ENCODE assay signal across 1 cellular context in the genomic region with DNA sequence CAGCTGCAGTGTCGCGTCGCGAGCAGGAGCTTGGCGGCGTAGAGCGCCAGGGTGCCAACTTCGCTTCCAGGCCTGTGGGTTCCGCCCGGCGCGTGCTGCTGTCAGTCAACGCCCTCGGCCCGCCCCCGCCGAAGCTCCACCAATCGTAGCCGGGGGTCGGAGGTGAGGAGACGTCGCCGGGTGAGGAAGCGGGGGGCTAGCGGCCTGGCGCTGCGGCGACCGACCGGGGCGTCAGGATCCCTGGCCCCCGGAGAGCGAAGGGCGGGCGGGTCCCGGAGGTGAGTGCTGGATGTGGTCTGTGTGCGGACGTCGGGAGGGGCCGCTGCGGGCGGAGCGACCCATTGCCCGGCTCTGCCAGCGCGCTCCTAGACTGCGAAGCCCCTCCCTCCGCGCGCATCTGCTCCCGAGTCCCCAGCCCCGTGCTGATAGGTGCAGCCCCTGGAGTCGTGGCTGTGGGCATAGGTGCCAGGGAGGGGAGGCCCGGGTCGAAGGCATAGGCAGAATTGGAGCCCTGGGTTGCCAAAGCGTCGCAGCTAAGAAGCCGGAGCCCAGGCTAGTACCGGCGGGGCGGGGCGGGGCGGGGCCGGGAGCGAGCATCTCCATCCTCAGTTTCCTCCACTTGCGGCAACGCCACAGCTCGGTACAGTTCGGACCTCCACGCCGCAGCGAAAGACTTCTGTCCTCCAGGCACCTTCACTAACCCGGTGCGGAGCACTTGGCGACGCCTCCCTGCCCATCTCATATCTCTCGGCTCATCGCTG.
A peak's percentile ranks its signal among the peaks of the same experiment; 100 is the strongest.
TF ChIP-seq lines count a peak whose summit lies in the region.

NXPE3 (plus strand) TSS at position 165 of the 761 bp plus-strand sequence. CDS start 6,386 bp downstream, outside the sequence.

TF ChIP-seq in H1, 55 proteins besides CTCF, POLR2A, EP300 and RAD21 (continued from another document):
- TF ChIP-seq ZNF274 (IDR thresholded peaks at IDR 0.05; ENCODE audit: borderline replicate concordance, extremely low read depth, low read length) (no peak), ASH2L (IDR thresholded peaks at IDR 0.05; ENCODE audit: low read length) (peak; percentile 86), TBP (IDR thresholded peaks at IDR 0.05; ENCODE audit: low read depth, low read length) (0 out of 2 replicates have a peak, but pooled peaks have one; percentile 25), CBX8 (IDR thresholded peaks at IDR 0.05; ENCODE audit: borderline replicate concordance, low read depth, low read length) (no peak), PHF8 (conservative IDR thresholded peaks at IDR 0.05; ENCODE audit: low read depth, low read length) (peak; percentile 56), TEAD4 (IDR thresholded peaks at IDR 0.05; ENCODE audit: low read depth, low read length) (no peak), SUZ12 (IDR thresholded peaks at IDR 0.05; ENCODE audit: low read length) (no peak), MAX (IDR thresholded peaks at IDR 0.05) (peak; percentile 80), TAF1 (IDR thresholded peaks at IDR 0.05; ENCODE audit: low read depth, low read length) (0 out of 2 replicates have a peak, but pooled peaks have one; percentile 15), SIN3A (conservative IDR thresholded peaks at IDR 0.05 in 1 of 2, IDR thresholded peaks at IDR 0.05 in 1 of 2; ENCODE audit: low read depth in 1 of 2, low read length in 2 of 2) (peak; percentile 53 to 69; a peak in 1 of 4 replicates), RBBP5 (IDR thresholded peaks at IDR 0.05; ENCODE audit: borderline replicate concordance, low read depth, low read length) (peak; percentile 69; the same call in 1 of the 2 replicates), KDM5A (IDR thresholded peaks at IDR 0.05; ENCODE audit: low read length) (no peak), E2F6 (IDR thresholded peaks at IDR 0.05) (peak; percentile 63), RNF2 (IDR thresholded peaks at IDR 0.05; ENCODE audit: borderline replicate concordance, low read depth, low read length, missing control alignments, poor library complexity, severe bottlenecking) (no peak), SP2 (IDR thresholded peaks at IDR 0.05; ENCODE audit: low read length) (peak; percentile 18; the same call in 1 of the 2 replicates), CHD2 (IDR thresholded peaks at IDR 0.05; ENCODE audit: low read length) (0 out of 2 replicates have a peak, but pooled peaks have one; percentile 28), CREB1 (IDR thresholded peaks at IDR 0.05) (peak; percentile 53; the same call in 1 of the 2 replicates)
